Comparison of ENCODE assay signal across 13 cellular contexts in genomic region chr12:91921555-91921954, GRCh38.
"Had no signal": no experiment of that assay in that cellular context is flagged by ENCODE, and none has a peak within 500 bp of the region (broad histone marks: within the 10 kb centered on the region; RNA-seq: fewer than 3 reads in every experiment).

No MANE protein-coding gene starts in this region.

- H3K36me3 ChIP-seq: esophagus muscularis mucosa, heart right ventricle, suprapubic skin had no signal

- DNase-seq: activated CD4-positive, alpha-beta T cell treated with anti-CD3 and anti-CD28 coated beads, Interleukin-2, amount 50 U/mL, for 4 hours; activated naive CD4-positive, alpha-beta T cell treated with Interleukin-2 at 50 U/mL for 16 hours; activated T-cell treated with anti-CD3 and anti-CD28 coated beads, Interleukin-2, amount 50 U/mL, for 4 hours; foreskin melanocyte; heart right ventricle; mammary epithelial cell; occipital lobe; stimulated activated CD4-positive, alpha-beta T cell treated with anti-CD3 and anti-CD28 coated beads, Interleukin-2, amount 100 ng/mL, for 48 hours; stimulated activated naive CD8-positive, alpha-beta T cell treated with anti-CD3 and anti-CD28 coated beads, Interleukin-15, Interleukin-2, amounts not matched to agents 100 U/mL and 50 U/mL, for 24 hours had no signal

- H3K4me3 Mint-ChIP-seq: activated T-cell treated with anti-CD3 and anti-CD28 coated beads, Interleukin-2, amount 50 U/mL, for 4 hours; nephron; type B pancreatic cell had no signal

- H3K36me3 Mint-ChIP-seq: type B pancreatic cell had no signal

- H3K27me3 ChIP-seq: esophagus muscularis mucosa, heart right ventricle, suprapubic skin had no signal

- H3K27ac Mint-ChIP-seq: nephron, type B pancreatic cell had no signal

- H3K4me3 ChIP-seq: esophagus muscularis mucosa, heart right ventricle, suprapubic skin had no signal

- H3K27ac ChIP-seq: esophagus muscularis mucosa, heart right ventricle, suprapubic skin had no signal

- H3K9me3 Mint-ChIP-seq: nephron had no signal

- H3K27me3 Mint-ChIP-seq: type B pancreatic cell had no signal

- H3K9me3 ChIP-seq: esophagus muscularis mucosa, heart right ventricle, suprapubic skin had no signal

- H3K4me1 Mint-ChIP-seq: nephron had no signal
